Comparison of ENCODE assay signal across 25 cellular contexts in genomic region chr9:15522130-15522755, GRCh38.
"Had no signal": no experiment of that assay in that cellular context is flagged by ENCODE, and none has a peak within 500 bp of the region (broad histone marks: within the 10 kb centered on the region; RNA-seq: fewer than 3 reads in every experiment).

No MANE protein-coding gene starts in this region.

- DNase-seq: activated CD4-positive, alpha-beta T cell treated with anti-CD3 and anti-CD28 coated beads for 48 hours; activated CD4-positive, alpha-beta T cell treated with anti-CD3 and anti-CD28 coated beads, Interleukin-2, amount 50 U/mL, for 4 hours; activated CD8-positive, alpha-beta memory T cell treated with anti-CD3 and anti-CD28 coated beads for 24 hours; activated gamma-delta T cell treated with Interleukin-2 at 50 U/mL for 16 hours; activated naive CD4-positive, alpha-beta T cell treated with anti-CD3 and anti-CD28 coated beads, Interleukin-2, amount 10 ng/mL, durations not matched to agents 7 days and 5 days; activated naive CD8-positive, alpha-beta T cell treated with anti-CD3 and anti-CD28 coated beads, Interleukin-2, amount 10 ng/mL, durations not matched to agents 7 days and 5 days; activated T-cell treated with anti-CD3 and anti-CD28 coated beads, Interleukin-2, amount 50 U/mL, for 48 hours; aorta; caudate nucleus; KBM-7; NCI-H1092; NCI-H1417; NCI-H1930; NCI-H345; NCI-H510A; NCI-H526 treated with DMSO at 0.1 percent for 48 hours; Peyer's patch; Right ventricle myocardium superior; SJCRH30; T-helper 17 cell; T-helper 9 cell; WERI-Rb-1 had no signal

- H3K27me3 ChIP-seq: breast epithelium, Peyer's patch, SJCRH30 had no signal

- H3K4me1 ChIP-seq: breast epithelium, Peyer's patch, SJCRH30 had no signal

- H3K4me3 ChIP-seq: breast epithelium, coronary artery, Peyer's patch, SJCRH30 had no signal

- H3K36me3 ChIP-seq: breast epithelium, Peyer's patch, SJCRH30, WERI-Rb-1 had no signal

- H3K9me3 ChIP-seq: breast epithelium, Peyer's patch, SJCRH30 had no signal

- ATAC-seq: T-helper 17 cell had no signal

- H3K27ac ChIP-seq: breast epithelium, coronary artery, Peyer's patch, RWPE1, SJCRH30, WERI-Rb-1 had no signal
